Comparison of ENCODE assay signal across 1 cellular context in genomic region chr17:53662608-53663007, GRCh38.
TF ChIP-seq lines count a peak whose summit lies in the region.

No MANE protein-coding gene starts in this region.

TF ChIP-seq in K562, 482 proteins besides CTCF, POLR2A, EP300 and RAD21 (continued from another document):
- TF ChIP-seq RREB1 (CRISPR knock-in tag; IDR thresholded peaks at IDR 0.05): no peak
- TF ChIP-seq DACH1 (IDR thresholded peaks at IDR 0.05; ENCODE audit: partially characterized antibody): peak; percentile 49
- TF ChIP-seq KLF10 (CRISPR knock-in tag; IDR thresholded peaks at IDR 0.05): no peak
- no peak for TF ChIP-seq FOXJ3 (CRISPR knock-in tag; IDR thresholded peaks at IDR 0.05)
- no peak for TF ChIP-seq NFATC3 (IDR thresholded peaks at IDR 0.05)
